In genomic region chr4:141238196-141238595, GRCh38 we compare ENCODE assay signal across 11 cellular contexts. TPM values are rescaled to one million over a fixed set of nuclear protein-coding genes. Genes with fewer than 3 reads are reported as not detected.
DNase-seq lines count a peak whose midpoint lies in the region; TF ChIP-seq lines count a peak whose summit lies in the region.
"Had no signal": no experiment of that assay in that cellular context is flagged by ENCODE, and none has a peak within 500 bp of the region (broad histone marks: within the 10 kb centered on the region; RNA-seq: fewer than 3 reads in every experiment).

No MANE protein-coding gene starts in this region.

- H3K4me3 ChIP-seq in astrocyte of the spinal cord (ENCODE audit: low read depth, low read length) = no peak overlapping the region
- H3K4me3 ChIP-seq: BLaER1 treated with 17β-estradiol and CSF1 and Interleukin-3, amounts not matched to agents 10 nM and 100 nM had no signal

- no peak for TF ChIP-seq CTCF in astrocyte of the spinal cord (IDR thresholded peaks at IDR 0.05; ENCODE audit: low read depth, low read length)

- in situ Hi-C loops in astrocyte of the spinal cord (cut with HindIII; ENCODE audit: low sequenced_read_pairs) = no loop called here

- DNase-seq in ELR (ENCODE audit: low read depth) = peak; percentile 29
- DNase-seq in M059J (ENCODE audit: low read depth) = peak; percentile 14
- peak; percentile 3 for DNase-seq in astrocyte of the spinal cord (ENCODE audit: low read depth, low spot score)
- DNase-seq in HK-2 (ENCODE audit: unreplicated experiment) = no peak
- no peak for DNase-seq in activated CD4-positive, alpha-beta T cell treated with anti-CD3 and anti-CD28 coated beads, Interleukin-2, amount 50 U/mL, for 1 hour
- no peak for DNase-seq in NCI-H2107 (lab: John Stamatoyannopoulos, UW)
- DNase-seq: CD4-positive, CD25-positive, alpha-beta regulatory T cell; DMS53; HCEC 1CT; KG1 had no signal

RNA-seq across cellular contexts. Expression of gene ZNF330, which starts 17.5 kb away (rescaled TPM):
- 28.1 and 30.4 TPM in 2 replicates for total RNA-seq in M059J (2014; rRNA removed; shearing (Covaris generic))

Comparison
In these comparisons a context has a peak if more than half of its experiments do, and no peak if none do; other contexts are left out.
1. DNase-seq: peak in ELR (single experiment), M059J (single experiment) and astrocyte of the spinal cord (single experiment); none in HK-2 (single experiment), activated CD4-positive, alpha-beta T cell treated with anti-CD3 and anti-CD28 coated beads, Interleukin-2, amount 50 U/mL, for 1 hour (single experiment) and NCI-H2107 (single experiment).